Comparison of ENCODE assay signal across 8 cellular contexts in genomic region chr7:107891619-107892366, GRCh38. TPM values are rescaled to one million over a fixed set of nuclear protein-coding genes. Genes with fewer than 3 reads are reported as not detected.
A peak's percentile ranks its signal among the peaks of the same experiment; 100 is the strongest.
DNase-seq lines count a peak whose midpoint lies in the region; ATAC-seq, FAIRE-seq and TF ChIP-seq lines count a peak whose summit lies in the region.

No MANE protein-coding gene starts in this region.

- no peaks in the 10 kb centered on the region for H3K9me3 Mint-ChIP-seq in activated naive CD8-positive, alpha-beta T cell treated with anti-CD3 and anti-CD28 coated beads, Interleukin-2, amount 50 U/mL, for 24 hours

- no peaks in the 10 kb centered on the region for H3K9me3 ChIP-seq in DOHH2 (ENCODE audit: control insufficient read depth, insufficient read depth, low read length)
- H3K9me3 ChIP-seq in HUES6 (ENCODE audit: control insufficient read depth, insufficient read depth, low read depth, low read length) = no peaks in the 10 kb centered on the region
- no peaks in the 10 kb centered on the region for H3K9me3 ChIP-seq in kidney (ENCODE audit: control insufficient read depth in 1 of 2, low read length in 2 of 2)
- no peaks in the 10 kb centered on the region for H3K9me3 ChIP-seq in suprapubic skin

- no peak for TF ChIP-seq POLR2A in suprapubic skin (IDR thresholded peaks at IDR 0.05)

- no peaks in the 10 kb centered on the region for H3K27me3 Mint-ChIP-seq in activated naive CD8-positive, alpha-beta T cell treated with anti-CD3 and anti-CD28 coated beads, Interleukin-2, amount 50 U/mL, for 24 hours

- H3K4me3 ChIP-seq in DOHH2 (ENCODE audit: low read length) (peak overlapping the region; percentile 96), HUES6 (ENCODE audit: low read depth, low read length) (peak overlapping the region; percentile 90), kidney (ENCODE audit: low read length in 2 of 2) (peak overlapping the region; percentile 87 to 95), suprapubic skin (peak overlapping the region; percentile 92)

- 28% methylated on average over 10 of the region's 10 CpGs for WGBS in suprapubic skin

- H3K4me3 Mint-ChIP-seq in activated naive CD8-positive, alpha-beta T cell treated with anti-CD3 and anti-CD28 coated beads, Interleukin-2, amount 50 U/mL, for 24 hours = peak overlapping the region; percentile 99

- H3F3A ChIP-seq in DOHH2 (ENCODE audit: control insufficient read depth, insufficient read depth) = no peaks in the 10 kb centered on the region

- no peak for FAIRE-seq in kidney (lab: Jason Lieb, UNC)

- H3K36me3 Mint-ChIP-seq in activated naive CD8-positive, alpha-beta T cell treated with anti-CD3 and anti-CD28 coated beads, Interleukin-2, amount 50 U/mL, for 24 hours (ENCODE audit: low read depth) = peaks cover 32% of the 10 kb centered on the region

- peaks cover 51% of the 10 kb centered on the region for H3K36me3 ChIP-seq in DOHH2 (ENCODE audit: control insufficient read depth, low read length)
- peaks cover 34% of the 10 kb centered on the region for H3K36me3 ChIP-seq in HUES6 (ENCODE audit: control insufficient read depth, insufficient read depth, low read length)
- peaks cover 0 to 5% of the 10 kb centered on the region in 2 donors for H3K36me3 ChIP-seq in kidney (ENCODE audit: control insufficient read depth in 1 of 2, insufficient read depth in 2 of 2, low read length in 2 of 2)
- peaks cover 12% of the 10 kb centered on the region for H3K36me3 ChIP-seq in suprapubic skin

- no peak for TF ChIP-seq EP300 in suprapubic skin (IDR thresholded peaks at IDR 0.05)

- ATAC-seq in GM19452 (IDR thresholded peaks at IDR 0.05; ENCODE audit: unreplicated experiment) (peak; percentile 18), GM18520 (IDR thresholded peaks at IDR 0.05; ENCODE audit: unreplicated experiment) (no peak)
- peak; percentile 9 for ATAC-seq in activated naive CD8-positive, alpha-beta T cell treated with anti-CD3 and anti-CD28 coated beads, Interleukin-2, amount 50 U/mL, for 24 hours

- peak overlapping the region; percentile 90 for H3K27ac Mint-ChIP-seq in activated naive CD8-positive, alpha-beta T cell treated with anti-CD3 and anti-CD28 coated beads, Interleukin-2, amount 50 U/mL, for 24 hours

- H3K27me3 ChIP-seq in DOHH2 (ENCODE audit: control insufficient read depth, low read length) (no peaks in the 10 kb centered on the region), HUES6 (ENCODE audit: control insufficient read depth, insufficient read depth, low read length) (no peaks in the 10 kb centered on the region), suprapubic skin (no peaks in the 10 kb centered on the region)

- DNase-seq in activated naive CD8-positive, alpha-beta T cell treated with anti-CD3 and anti-CD28 coated beads, Interleukin-2, amount 50 U/mL, for 24 hours = peak; percentile 12
- no peak for DNase-seq in kidney
- DNase-seq in suprapubic skin (ENCODE audit: low spot score in 2 of 2) = no peak
- DNase-seq in pons (ENCODE audit: low spot score) = no peak

- H3K4me1 ChIP-seq in DOHH2 (ENCODE audit: control insufficient read depth, low read length) = peaks cover 29% of the 10 kb centered on the region
- H3K4me1 ChIP-seq in HUES6 (ENCODE audit: control insufficient read depth, insufficient read depth, low read length) = peaks cover 5% of the 10 kb centered on the region; the same call in 1 of the 2 replicates
- H3K4me1 ChIP-seq in kidney (ENCODE audit: control insufficient read depth in 1 of 2, insufficient read depth in 1 of 2, low read depth in 1 of 2, low read length in 2 of 2) = peaks cover 3 to 11% of the 10 kb centered on the region in 2 donors
- H3K4me1 ChIP-seq in suprapubic skin = peaks cover 43% of the 10 kb centered on the region

- H3K4me2 ChIP-seq in DOHH2 (ENCODE audit: low read length) = peak overlapping the region; percentile 67

- intact Hi-C loops in kidney (cut with DNase I) = no loop called here

- H3K9ac ChIP-seq in HUES6 (ENCODE audit: low read length) (peak overlapping the region; percentile 89), kidney (ENCODE audit: low read length in 2 of 2) (peak overlapping the region; percentile 90 to 92)

- H3K9me2 ChIP-seq in DOHH2 (replicated peaks; ENCODE audit: control insufficient read depth, low read length) = no peaks in the 10 kb centered on the region

- H3K4me1 Mint-ChIP-seq in activated naive CD8-positive, alpha-beta T cell treated with anti-CD3 and anti-CD28 coated beads, Interleukin-2, amount 50 U/mL, for 24 hours = peaks cover 55% of the 10 kb centered on the region

- TF ChIP-seq CTCF in DOHH2 (IDR thresholded peaks at IDR 0.05; ENCODE audit: low read depth, low read length, poor library complexity, severe bottlenecking) (no peak), kidney (IDR thresholded peaks at IDR 0.05; ENCODE audit: borderline replicate concordance, extremely low read depth, insufficient read depth) (no peak), suprapubic skin (IDR thresholded peaks at IDR 0.05) (no peak)

- peaks cover 60% of the 10 kb centered on the region for H3K79me2 ChIP-seq in DOHH2 (ENCODE audit: control insufficient read depth, low read length)

- H4K20me1 ChIP-seq in DOHH2 (ENCODE audit: control insufficient read depth, insufficient read depth, low read depth, low read length) = 0 out of 2 replicates have a peak, but pooled peaks cover 7% of the 10 kb centered on the region

- H3K27ac ChIP-seq in DOHH2 (ENCODE audit: low read depth, low read length) (peak overlapping the region; percentile 53), HUES6 (ENCODE audit: low read depth, low read length) (peak overlapping the region; percentile 80; the same call in 1 of the 2 replicates), kidney (ENCODE audit: low read depth in 2 of 2, low read length in 2 of 2) (peak overlapping the region; percentile 95 to 98), suprapubic skin (peak overlapping the region; percentile 97)

RNA-seq across cellular contexts. Expression of gene DLD, which starts 0.8 kb away (rescaled TPM):
- total RNA-seq in kidney (78.6 TPM), suprapubic skin (10 to 100 TPM; 35.8 to 84.7 (median 67.9) TPM)
- polyA plus RNA-seq in kidney (ENCODE audit: insufficient read depth, low read depth, low replicate concordance) = 153 TPM
